27 cellular contexts compared by ENCODE assay signal in the genomic region with DNA sequence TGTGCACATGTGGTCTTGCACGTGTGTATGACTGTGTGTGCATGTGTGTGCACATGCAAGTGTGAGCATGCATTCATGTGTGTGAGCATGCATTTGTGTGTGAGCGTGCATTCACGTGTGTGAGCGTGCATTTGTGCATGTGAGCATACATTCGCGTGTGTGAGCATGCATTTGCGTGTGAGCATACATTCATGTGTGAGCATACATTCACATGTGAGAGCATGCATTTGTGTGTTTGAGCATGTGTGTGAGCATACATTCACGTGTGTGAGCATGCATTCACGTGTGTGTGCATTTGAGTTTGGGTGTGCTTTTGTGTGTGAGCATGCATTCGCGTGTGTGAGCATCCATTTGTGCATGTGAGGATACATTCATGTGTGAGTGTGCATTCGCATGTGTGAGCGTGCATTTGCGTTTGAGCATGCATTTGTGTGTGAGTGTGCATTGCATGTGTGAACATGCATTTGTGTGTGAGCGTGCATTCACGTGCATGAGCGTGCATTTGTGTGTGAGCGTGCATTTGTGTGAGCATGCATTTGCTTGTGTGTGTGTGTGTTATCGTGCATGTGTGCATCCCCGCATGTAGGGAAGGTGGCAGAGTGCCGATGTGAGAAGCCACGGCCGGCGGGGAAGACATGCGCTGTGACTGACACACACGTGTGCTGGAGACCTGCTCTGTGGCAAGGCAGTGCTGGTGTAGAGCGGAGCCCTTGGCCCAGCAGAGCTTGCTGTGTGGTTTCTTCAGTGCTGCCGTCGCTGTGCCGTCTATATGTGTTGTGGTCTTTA. TPM values are rescaled to one million over a fixed set of nuclear protein-coding genes. Genes with fewer than 3 reads are reported as not detected.
DNase-seq lines count a peak whose midpoint lies in the region; ATAC-seq, FAIRE-seq and TF ChIP-seq lines count a peak whose summit lies in the region.
"Had no signal": no experiment of that assay in that cellular context is flagged by ENCODE, and none has a peak within 500 bp of the region (broad histone marks: within the 10 kb centered on the region; RNA-seq: fewer than 3 reads in every experiment).

No MANE protein-coding gene starts in this region.

- DNase-seq in activated naive CD4-positive, alpha-beta T cell treated with anti-CD3 and anti-CD28 coated beads, Interleukin-2, amount 10 ng/mL, durations not matched to agents 7 days and 5 days = no peak
- DNase-seq in activated naive CD4-positive, alpha-beta T cell treated with anti-CD3 and anti-CD28 coated beads for 36 hours = no peak
- DNase-seq in GM12891 (ENCODE audit: insufficient read length, low spot score) (no peak), GM10248 (ENCODE audit: extremely low spot score) (no peak), midbrain (lab: John Stamatoyannopoulos, UW) (no peak), middle frontal gyrus (ENCODE audit: extremely low spot score, low spot score) (no peak)
- no peak for DNase-seq in effector memory CD8-positive, alpha-beta T cell
- DNase-seq: activated CD4-positive, alpha-beta T cell treated with anti-CD3 and anti-CD28 coated beads for 4 hours; activated CD8-positive, alpha-beta memory T cell treated with anti-CD3 and anti-CD28 coated beads, Interleukin-2, amount 10 ng/mL, durations not matched to agents 7 days and 5 days; activated effector memory CD4-positive, alpha-beta T cell treated with Interleukin-2 at 50 U/mL for 16 hours; Caco-2; cortex of kidney; DND-41; HCEC 1CT; islet precursor cell; NCI-H1105 treated with DMSO at 0.1 percent for 48 hours; NCI-H2029 treated with DMSO at 0.1 percent for 48 hours; NCI-H2227 treated with DMSO at 0.1 percent for 48 hours; NCI-H748 treated with DMSO at 0.1 percent for 48 hours; occipital lobe; stimulated activated CD4-positive, alpha-beta T cell treated with anti-CD3 and anti-CD28 coated beads, Interleukin-2, amount 100 ng/mL, for 48 hours; testis had no signal

- peak; percentile 83 for FAIRE-seq in GM12891 (lab: Jason Lieb, UNC)
- FAIRE-seq: A549 had no signal

- H3K36me3 ChIP-seq in neutrophil = peaks cover 100% of the 10 kb centered on the region
- H3K36me3 ChIP-seq: gastroesophageal sphincter, vagina had no signal

- peak overlapping the region; percentile 25 for H3K27ac Mint-ChIP-seq in activated naive CD4-positive, alpha-beta T cell treated with anti-CD3 and anti-CD28 coated beads, Interleukin-2, amount 10 ng/mL, durations not matched to agents 7 days and 5 days
- H3K27ac Mint-ChIP-seq in activated naive CD4-positive, alpha-beta T cell treated with anti-CD3 and anti-CD28 coated beads for 36 hours = no peak overlapping the region
- H3K27ac Mint-ChIP-seq in effector memory CD8-positive, alpha-beta T cell = peak overlapping the region; percentile 71 to 80
- H3K27ac Mint-ChIP-seq: activated CD8-positive, alpha-beta memory T cell treated with anti-CD3 and anti-CD28 coated beads, Interleukin-2, amount 10 ng/mL, durations not matched to agents 7 days and 5 days; stimulated activated memory B cell treated with anti-CD40 and anti-IgM and Interleukin-4, amounts not matched to agents 10 μg/mL and 1 μg/mL and 100 μg/mL, for 72 hours had no signal

- ATAC-seq in effector memory CD8-positive, alpha-beta T cell (replicated peaks) = no peak
- ATAC-seq: A549; activated CD8-positive, alpha-beta memory T cell treated with anti-CD3 and anti-CD28 coated beads, Interleukin-2, amount 10 ng/mL, durations not matched to agents 7 days and 5 days; gastroesophageal sphincter; stimulated activated memory B cell treated with anti-CD40 and anti-IgM and Interleukin-4, amounts not matched to agents 10 μg/mL and 1 μg/mL and 100 μg/mL, for 72 hours had no signal

- POLR2A ChIA-PET in GM10248 (lab: Yijun Ruan, JAX) = no interaction called here

- no peak overlapping the region for H3K4me3 Mint-ChIP-seq in activated naive CD4-positive, alpha-beta T cell treated with anti-CD3 and anti-CD28 coated beads, Interleukin-2, amount 10 ng/mL, durations not matched to agents 7 days and 5 days
- no peak overlapping the region for H3K4me3 Mint-ChIP-seq in activated naive CD4-positive, alpha-beta T cell treated with anti-CD3 and anti-CD28 coated beads for 36 hours
- no peak overlapping the region for H3K4me3 Mint-ChIP-seq in effector memory CD8-positive, alpha-beta T cell
- H3K4me3 Mint-ChIP-seq: activated CD8-positive, alpha-beta memory T cell treated with anti-CD3 and anti-CD28 coated beads, Interleukin-2, amount 10 ng/mL, durations not matched to agents 7 days and 5 days; stimulated activated memory B cell treated with anti-CD40 and anti-IgM and Interleukin-4, amounts not matched to agents 10 μg/mL and 1 μg/mL and 100 μg/mL, for 72 hours had no signal

- TF ChIP-seq CTCF in neutrophil (IDR thresholded peaks at IDR 0.05) (no peak), GM10248 (IDR thresholded peaks at IDR 0.05; ENCODE audit: control extremely low read depth, extremely low read depth, low read depth, missing control alignments) (no peak)

- no peak for TF ChIP-seq POLR2A in GM12891 (IDR thresholded peaks at IDR 0.05; ENCODE audit: low read depth, low read length)

- intact Hi-C loops in activated naive CD4-positive, alpha-beta T cell treated with anti-CD3 and anti-CD28 coated beads for 36 hours (cut with micrococcal nuclease) = no loop called here

- no peaks in the 10 kb centered on the region for H3K9me3 ChIP-seq in neutrophil
- H3K9me3 ChIP-seq: A549, Caco-2, gastroesophageal sphincter, testis, vagina had no signal

- no peaks in the 10 kb centered on the region for H3K27me3 Mint-ChIP-seq in activated naive CD4-positive, alpha-beta T cell treated with anti-CD3 and anti-CD28 coated beads, Interleukin-2, amount 10 ng/mL, durations not matched to agents 7 days and 5 days
- H3K27me3 Mint-ChIP-seq in activated naive CD4-positive, alpha-beta T cell treated with anti-CD3 and anti-CD28 coated beads for 36 hours (ENCODE audit: low read depth) = no peaks in the 10 kb centered on the region
- H3K27me3 Mint-ChIP-seq in effector memory CD8-positive, alpha-beta T cell = no peaks in the 10 kb centered on the region
- H3K27me3 Mint-ChIP-seq: activated CD8-positive, alpha-beta memory T cell treated with anti-CD3 and anti-CD28 coated beads, Interleukin-2, amount 10 ng/mL, durations not matched to agents 7 days and 5 days; stimulated activated memory B cell treated with anti-CD40 and anti-IgM and Interleukin-4, amounts not matched to agents 10 μg/mL and 1 μg/mL and 100 μg/mL, for 72 hours had no signal

- peaks cover 15% of the 10 kb centered on the region for H3K4me1 Mint-ChIP-seq in activated naive CD4-positive, alpha-beta T cell treated with anti-CD3 and anti-CD28 coated beads, Interleukin-2, amount 10 ng/mL, durations not matched to agents 7 days and 5 days
- H3K4me1 Mint-ChIP-seq in activated naive CD4-positive, alpha-beta T cell treated with anti-CD3 and anti-CD28 coated beads for 36 hours (ENCODE audit: low read depth) = peaks cover 8% of the 10 kb centered on the region
- H3K4me1 Mint-ChIP-seq in effector memory CD8-positive, alpha-beta T cell (ENCODE audit: low read depth in 2 of 2) = peaks cover 25 to 26% of the 10 kb centered on the region in 2 donors

- CTCF ChIA-PET in activated naive CD4-positive, alpha-beta T cell treated with anti-CD3 and anti-CD28 coated beads, Interleukin-2, amount 10 ng/mL, durations not matched to agents 7 days and 5 days (lab: Charles Lee) = no interaction called here
- CTCF ChIA-PET in activated naive CD4-positive, alpha-beta T cell treated with anti-CD3 and anti-CD28 coated beads for 36 hours (lab: Charles Lee) = no interaction called here
- CTCF ChIA-PET in GM10248 (lab: Yijun Ruan, JAX) = no interaction called here

- H3K27me3 ChIP-seq in neutrophil = no peaks in the 10 kb centered on the region
- H3K27me3 ChIP-seq: gastroesophageal sphincter, testis, vagina had no signal

- H3K27ac ChIP-seq in neutrophil = peak overlapping the region; percentile 99
- H3K27ac ChIP-seq: A549, gastroesophageal sphincter, testis, vagina had no signal

- H3K9me3 Mint-ChIP-seq in activated naive CD4-positive, alpha-beta T cell treated with anti-CD3 and anti-CD28 coated beads, Interleukin-2, amount 10 ng/mL, durations not matched to agents 7 days and 5 days = peaks cover 7% of the 10 kb centered on the region
- no peaks in the 10 kb centered on the region for H3K9me3 Mint-ChIP-seq in activated naive CD4-positive, alpha-beta T cell treated with anti-CD3 and anti-CD28 coated beads for 36 hours
- H3K9me3 Mint-ChIP-seq in effector memory CD8-positive, alpha-beta T cell = no peaks in the 10 kb centered on the region
- H3K9me3 Mint-ChIP-seq: stimulated activated memory B cell treated with anti-CD40 and anti-IgM and Interleukin-4, amounts not matched to agents 10 μg/mL and 1 μg/mL and 100 μg/mL, for 72 hours had no signal

- peaks cover 52 to 53% of the 10 kb centered on the region in 2 experiments for H3K4me1 ChIP-seq in neutrophil (ENCODE audit: control insufficient read depth in 1 of 2, insufficient read depth in 1 of 2, low read depth in 1 of 2, low read length in 1 of 2)
- H3K4me1 ChIP-seq: A549, Caco-2, testis, vagina had no signal

- peaks cover 73% of the 10 kb centered on the region for H3K36me3 Mint-ChIP-seq in activated naive CD4-positive, alpha-beta T cell treated with anti-CD3 and anti-CD28 coated beads, Interleukin-2, amount 10 ng/mL, durations not matched to agents 7 days and 5 days
- peaks cover 54% of the 10 kb centered on the region for H3K36me3 Mint-ChIP-seq in activated naive CD4-positive, alpha-beta T cell treated with anti-CD3 and anti-CD28 coated beads for 36 hours (ENCODE audit: low read depth)
- H3K36me3 Mint-ChIP-seq in effector memory CD8-positive, alpha-beta T cell (ENCODE audit: insufficient read depth) = peaks cover 93% of the 10 kb centered on the region

- peak overlapping the region in 1 of 2 experiments; percentile 19 for H3K4me3 ChIP-seq in neutrophil (ENCODE audit: low read depth in 1 of 2, low read length in 1 of 2)
- H3K4me3 ChIP-seq: A549, gastroesophageal sphincter, testis, vagina had no signal

TF ChIP-seq in GM12891, 5 proteins besides CTCF, POLR2A, EP300 and RAD21:
- no peak for TF ChIP-seq TAF1 (IDR thresholded peaks at IDR 0.05; ENCODE audit: low read depth, low read length)
- TF ChIP-seq SPI1 (IDR thresholded peaks at IDR 0.05; ENCODE audit: low read depth, low read length) = no peak
- TF ChIP-seq POU2F2 (IDR thresholded peaks at IDR 0.05; ENCODE audit: low read depth, low read length) = no peak; the same call in 1 of the 2 replicates
- no peak for TF ChIP-seq POLR2AphosphoS5 (IDR thresholded peaks at IDR 0.05; ENCODE audit: low read depth, low read length)
- no peak for TF ChIP-seq PAX5 (IDR thresholded peaks at IDR 0.05; ENCODE audit: insufficient read depth, low read length, severe bottlenecking)

RNA-seq across cellular contexts. Expression of a gene that starts 18.2 kb away (rescaled TPM):
- 100 to 1,000 TPM; 182 to 185 TPM for total RNA-seq in activated naive CD4-positive, alpha-beta T cell treated with anti-CD3 and anti-CD28 coated beads for 36 hours
- polyA plus RNA-seq in GM12891 (2012; ENCODE audit: low read depth, missing spikeins) = 62.1 TPM

RNA-seq across cellular contexts. Expression of a gene that starts 29.0 kb away (rescaled TPM):
- 10 to 100 TPM; 37.6 to 38.5 TPM for total RNA-seq in activated naive CD4-positive, alpha-beta T cell treated with anti-CD3 and anti-CD28 coated beads for 36 hours
- 26.6 TPM for polyA plus RNA-seq in GM12891 (2012; ENCODE audit: low read depth, missing spikeins)

RNA-seq across cellular contexts. Expression of a gene that starts 37.4 kb away (rescaled TPM):
- 10 to 100 TPM; 61.8 to 63.4 TPM for total RNA-seq in activated naive CD4-positive, alpha-beta T cell treated with anti-CD3 and anti-CD28 coated beads for 36 hours
- polyA plus RNA-seq in GM12891 (2012; ENCODE audit: low read depth, missing spikeins) = 28.2 TPM
